8 cellular contexts compared by ENCODE assay signal in genomic region chr2:7007846-7008741, GRCh38.
A peak's percentile ranks its signal among the peaks of the same experiment; 100 is the strongest.
DNase-seq lines count a peak whose midpoint lies in the region; ATAC-seq and TF ChIP-seq lines count a peak whose summit lies in the region.

No MANE protein-coding gene starts in this region.

- H3K9me3 Mint-ChIP-seq in nephron progenitor cell (no peaks in the 10 kb centered on the region), Calu3 (ENCODE audit: low read depth, unreplicated experiment) (no peaks in the 10 kb centered on the region)

- H3K9me3 ChIP-seq in SJCRH30 (replicated peaks) (no peaks in the 10 kb centered on the region), esophagus squamous epithelium (no peaks in the 10 kb centered on the region), A673 (ENCODE audit: low read depth, low read length, poor library complexity, severe bottlenecking) (no peaks in the 10 kb centered on the region)

- intact Hi-C loops in esophagus squamous epithelium (cut with DNase I) (no loop called here), Calu3 (cut with micrococcal nuclease; ENCODE audit: unreplicated experiment) (no loop called here), A673 (cut with micrococcal nuclease; ENCODE audit: unreplicated experiment) (no loop called here)

- H3K36me3 Mint-ChIP-seq in nephron progenitor cell (ENCODE audit: low read depth), result peaks cover 36% of the 10 kb centered on the region
- peaks cover 6% of the 10 kb centered on the region for H3K36me3 Mint-ChIP-seq in Calu3 (ENCODE audit: insufficient read depth, unreplicated experiment)

- peaks cover 10% of the 10 kb centered on the region for H3K27me3 Mint-ChIP-seq in nephron progenitor cell (ENCODE audit: low read depth, poor library complexity)
- no peaks in the 10 kb centered on the region for H3K27me3 Mint-ChIP-seq in Calu3 (ENCODE audit: unreplicated experiment)

- TF ChIP-seq CTCF in AG04449 (IDR thresholded peaks at IDR 0.05; ENCODE audit: insufficient read depth, low read length, missing control alignments), result peak; percentile 20
- TF ChIP-seq CTCF in esophagus squamous epithelium (IDR thresholded peaks at IDR 0.05), result no peak
- TF ChIP-seq CTCF in nephron progenitor cell (IDR thresholded peaks at IDR 0.05), result no peak
- no peak for TF ChIP-seq CTCF in Calu3 (IDR thresholded peaks at IDR 0.05; ENCODE audit: unreplicated experiment)
- TF ChIP-seq CTCF in A673 (conservative IDR thresholded peaks at IDR 0.05; ENCODE audit: low read depth, low read length), result no peak

- no peak overlapping the region for H3K4me3 Mint-ChIP-seq in nephron progenitor cell
- no peak overlapping the region for H3K4me3 Mint-ChIP-seq in Calu3 (ENCODE audit: low read depth, unreplicated experiment)

- CTCF ChIA-PET in AG04449 (lab: Yijun Ruan, JAX) (no interaction called here), Calu3 (lab: Charles Lee) (no interaction called here), A673 (lab: Charles Lee) (no interaction called here)

- H3K27ac Mint-ChIP-seq in nephron progenitor cell, result peak overlapping the region; percentile 96
- H3K27ac Mint-ChIP-seq in Calu3 (ENCODE audit: unreplicated experiment), result no peak overlapping the region

- no peaks in the 10 kb centered on the region for H3K27me3 ChIP-seq in SJCRH30
- no peaks in the 10 kb centered on the region for H3K27me3 ChIP-seq in esophagus squamous epithelium
- H3K27me3 ChIP-seq in A673 (replicated peaks; ENCODE audit: insufficient read depth, low read depth, low read length, poor library complexity), result no peaks in the 10 kb centered on the region

- no peak for DNase-seq in AG04449 (ENCODE audit: low read depth, low spot score)
- DNase-seq in SJCRH30, result peak; percentile 95 to 97
- no peak for DNase-seq in esophagus squamous epithelium (lab: John Stamatoyannopoulos, UW)
- no peak for DNase-seq in nephron progenitor cell
- no peak for DNase-seq in T-helper 9 cell
- no peak for DNase-seq in Calu3
- no peak for DNase-seq in A673 (ENCODE audit: low spot score)

- H3K4me1 Mint-ChIP-seq in nephron progenitor cell, result peaks cover 49% of the 10 kb centered on the region
- no peaks in the 10 kb centered on the region for H3K4me1 Mint-ChIP-seq in Calu3 (ENCODE audit: low read depth, unreplicated experiment)

- H3K4me3 ChIP-seq in AG04449 (ENCODE audit: low read depth, low read length), result no peak overlapping the region
- H3K4me3 ChIP-seq in SJCRH30, result peak overlapping the region; percentile 8
- H3K4me3 ChIP-seq in esophagus squamous epithelium, result peak overlapping the region in 1 of 4 donors; percentile 2
- no peak overlapping the region for H3K4me3 ChIP-seq in A673 (ENCODE audit: low read depth, low read length, poor library complexity, severe bottlenecking)

- ATAC-seq in GM21515 (IDR thresholded peaks at IDR 0.05; ENCODE audit: unreplicated experiment), result peak; percentile 53

- WGBS in esophagus squamous epithelium, 2 donors, result 54 to 67% methylated on average over 6 to 14 of the region's 24 CpGs

- BruUV-seq in Calu3 (replicated peaks; lab: Mats Ljungman, UMichigan), result no TSS peak
- BruUV-seq in A673 (replicated peaks; lab: Mats Ljungman, UMichigan), result no TSS peak

- peak overlapping the region; percentile 6; the same call in 1 of the 2 replicates for H3K27ac ChIP-seq in SJCRH30
- H3K27ac ChIP-seq in esophagus squamous epithelium, result peak overlapping the region in 3 of 4 donors; percentile 47 to 68 (median 62)
- no peak overlapping the region for H3K27ac ChIP-seq in A673 (ENCODE audit: low read depth, low read length, poor library complexity, severe bottlenecking)

- POLR2A ChIA-PET in AG04449 (lab: Yijun Ruan, JAX), result no interaction called here
- POLR2A ChIA-PET in A673 (lab: Charles Lee; ENCODE audit: low non-redundant PET), result no interaction called here

- TF ChIP-seq POLR2A in esophagus squamous epithelium (IDR thresholded peaks at IDR 0.05), result no peak

- H3K4me1 ChIP-seq in SJCRH30 (peaks cover 11% of the 10 kb centered on the region), esophagus squamous epithelium (peaks cover 3 to 40% (median 16%) of the 10 kb centered on the region in 3 donors), A673 (ENCODE audit: insufficient read depth, low read length, poor library complexity, severe bottlenecking) (no peaks in the 10 kb centered on the region)

- H3K36me3 ChIP-seq in SJCRH30 (no peaks in the 10 kb centered on the region), esophagus squamous epithelium (no peaks in the 10 kb centered on the region), A673 (ENCODE audit: insufficient read depth, low read length, poor library complexity, severe bottlenecking) (no peaks in the 10 kb centered on the region)

Comparison
In these comparisons a context has a peak if more than half of its experiments do, and no peak if none do; other contexts are left out.
1. DNase-seq: peak in SJCRH30 (2 of 2); none in AG04449 (single experiment), esophagus squamous epithelium (single experiment), nephron progenitor cell (single experiment), T-helper 9 cell (single experiment), Calu3 (single experiment) and A673 (single experiment).